In the genomic region with DNA sequence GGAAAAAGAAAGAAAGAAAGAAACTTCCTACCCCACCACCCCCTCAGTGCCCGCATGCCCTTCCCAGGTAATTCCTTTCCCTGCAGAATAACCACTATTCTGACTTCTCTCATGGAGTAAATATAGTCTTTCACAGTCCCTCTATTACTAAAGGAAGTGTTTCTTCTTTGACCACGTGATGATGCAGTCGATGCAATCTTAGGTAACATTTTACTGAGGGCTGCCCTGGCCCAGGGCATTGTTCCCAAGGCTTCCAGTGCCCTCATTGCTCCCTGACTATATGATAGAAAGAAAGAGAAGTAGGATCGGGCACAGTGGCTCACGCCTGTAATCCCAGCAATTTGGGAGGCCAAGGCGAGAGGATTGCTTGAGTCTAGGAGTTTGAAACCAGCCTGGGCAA, we compare ENCODE assay signal across 28 cellular contexts. TPM values are rescaled to one million over a fixed set of nuclear protein-coding genes. Genes with fewer than 3 reads are reported as not detected.
"Had no signal": no experiment of that assay in that cellular context is flagged by ENCODE, and none has a peak within 500 bp of the region (broad histone marks: within the 10 kb centered on the region; RNA-seq: fewer than 3 reads in every experiment).

No MANE protein-coding gene starts in this region.

- H3K27ac Mint-ChIP-seq: activated naive CD4-positive, alpha-beta T cell treated with anti-CD3 and anti-CD28 coated beads for 36 hours; immature natural killer cell had no signal

- H3K4me1 Mint-ChIP-seq: immature natural killer cell had no signal

- H3K4me2 ChIP-seq: hepatocyte had no signal

- H3K4me3 ChIP-seq: hepatocyte, lower lobe of right lung, transverse colon, uterus had no signal

- H3K27me3 ChIP-seq: hepatocyte, uterus had no signal

- H3K4me3 Mint-ChIP-seq: activated naive CD4-positive, alpha-beta T cell treated with anti-CD3 and anti-CD28 coated beads for 36 hours; activated T-cell treated with anti-CD3 and anti-CD28 coated beads, Interleukin-2, amount 50 U/mL, for 4 hours; immature natural killer cell; naive B cell had no signal

- H3K79me2 ChIP-seq: hepatocyte, parathyroid adenoma had no signal

- H3K9ac ChIP-seq: parathyroid adenoma had no signal

- DNase-seq: activated CD4-positive, alpha-beta T cell treated with anti-CD3 and anti-CD28 coated beads, Interleukin-2, amount 50 U/mL, for 4 hours; activated CD8-positive, alpha-beta memory T cell treated with anti-CD3 and anti-CD28 coated beads for 24 hours; activated CD8-positive, alpha-beta memory T cell treated with anti-CD3 and anti-CD28 coated beads, Interleukin-2, amount 50 U/mL, for 4 hours; activated naive CD4-positive, alpha-beta T cell treated with anti-CD3 and anti-CD28 coated beads for 36 hours; activated T-cell treated with anti-CD3 and anti-CD28 coated beads, Interleukin-2, amount 50 U/mL, for 4 hours; amygdala; cerebellar nuclear complex; cortex of kidney; foreskin keratinocyte; immature natural killer cell; lower lobe of right lung; naive B cell; nucleus accumbens; right cardiac atrium; stimulated activated CD4-positive, alpha-beta T cell treated with anti-CD3 and anti-CD28 coated beads, Interleukin-12 subunit alpha, Interleukin-12 subunit beta, amount 100 ng/mL, for 4 hours; transverse colon; uterus had no signal

- H3K36me3 ChIP-seq: lower lobe of right lung, transverse colon, uterus had no signal

- H3K4me1 ChIP-seq: foreskin keratinocyte, lower lobe of right lung, parathyroid adenoma, transverse colon, uterus had no signal

- ATAC-seq: activated T-cell treated with anti-CD3 and anti-CD28 coated beads, Interleukin-2, amount 50 U/mL, for 4 hours; foreskin keratinocyte; left lobe of liver; lower lobe of right lung; right cardiac atrium had no signal

- H3K9me3 ChIP-seq: lower lobe of right lung, transverse colon, uterus had no signal

- H3K36me3 Mint-ChIP-seq: immature natural killer cell, naive B cell had no signal

- H3K27ac ChIP-seq: foreskin keratinocyte, hepatocyte, lower lobe of right lung, parathyroid adenoma, transverse colon, uterus had no signal

- H2AFZ ChIP-seq: hepatocyte, parathyroid adenoma had no signal

- H3K9me3 Mint-ChIP-seq: activated naive CD4-positive, alpha-beta T cell treated with anti-CD3 and anti-CD28 coated beads for 36 hours; activated T-cell treated with anti-CD3 and anti-CD28 coated beads, Interleukin-2, amount 50 U/mL, for 4 hours; immature natural killer cell had no signal

RNA-seq across cellular contexts. Expression of gene ARHGAP40, which starts 29.1 kb away (rescaled TPM):
- total RNA-seq: activated naive CD4-positive, alpha-beta T cell treated with anti-CD3 and anti-CD28 coated beads for 36 hours; activated T-cell treated with anti-CD3 and anti-CD28 coated beads, Interleukin-2, amount 50 U/mL, for 4 hours; fibroblast of lung; left lobe of liver; mesenteric fat pad; mucosa of gallbladder; pulmonary artery endothelial cell; right cardiac atrium; skeletal muscle tissue; temporal lobe; transverse colon had no signal
- polyA plus RNA-seq: fibroblast of lung, immature natural killer cell, right cardiac atrium had no signal

RNA-seq across cellular contexts. Expression of gene ADIG, which starts 49.7 kb away (rescaled TPM):
- total RNA-seq: activated naive CD4-positive, alpha-beta T cell treated with anti-CD3 and anti-CD28 coated beads for 36 hours; activated T-cell treated with anti-CD3 and anti-CD28 coated beads, Interleukin-2, amount 50 U/mL, for 4 hours; fibroblast of lung; foreskin keratinocyte; hepatocyte; kidney epithelial cell; left lobe of liver; lower lobe of right lung; mesenteric fat pad; mucosa of gallbladder; pulmonary artery endothelial cell; right cardiac atrium; skeletal muscle tissue; temporal lobe; transverse colon; uterus had no signal
- polyA plus RNA-seq: fibroblast of lung, foreskin keratinocyte, hepatocyte, immature natural killer cell, neural cell, right cardiac atrium had no signal
